ENCODE assay signal across 28 cellular contexts in genomic region chr5:103188436-103188835, GRCh38.
"Had no signal": no experiment of that assay in that cellular context is flagged by ENCODE, and none has a peak within 500 bp of the region (broad histone marks: within the 10 kb centered on the region; RNA-seq: fewer than 3 reads in every experiment).

No MANE protein-coding gene starts in this region.

- DNase-seq: activated B cell treated with CpG ODN at 0.5 μM for 24 hours; activated CD8-positive, alpha-beta memory T cell treated with anti-CD3 and anti-CD28 coated beads, Interleukin-2, amount 50 U/mL, for 4 hours; activated gamma-delta T cell; activated T-cell treated with anti-CD3 and anti-CD28 coated beads, Interleukin-2, amount 50 U/mL, for 1 hour; anterior cingulate cortex; effector CD4-positive, alpha-beta T cell; esophagus squamous epithelium; foreskin melanocyte; heart right ventricle; kidney glomerular epithelial cell; lower lobe of right lung; mesenchymal stem cell; natural killer cell; posterior cingulate gyrus; right cardiac atrium; stimulated activated CD4-positive, alpha-beta T cell treated with anti-CD3 and anti-CD28 coated beads, Interleukin-15, amount 100 ng/mL, for 24 hours; stimulated activated naive CD4-positive, alpha-beta T cell; SW 1271; tibial artery; upper lobe of right lung had no signal

- ATAC-seq: heart right ventricle, left lobe of liver, lower lobe of right lung, natural killer cell, right cardiac atrium, upper lobe of right lung had no signal

- H3K27ac Mint-ChIP-seq: activated B cell treated with CpG ODN at 0.5 μM for 24 hours; activated T-helper 1 cell treated with anti-CD3 and anti-CD28 coated beads, Interleukin-12 subunit alpha, Interleukin-12 subunit beta, Interleukin-2, Interleukin-4 antibody, amounts not matched to agents 30 ng/mL and 10 ng/mL and 1 ng/mL, durations not matched to agents 14 hours and 24 hours and 36 hours; dendritic cell treated with granulocyte-macrophage colony-stimulating factor and Interleukin-4, amounts not matched to agents 40 ng/mL and 50 ng/mL, for 4 days; natural killer cell had no signal

- H3K27ac ChIP-seq: epithelial cell of prostate, esophagus squamous epithelium, heart right ventricle, lower lobe of right lung, suprapubic skin, tibial artery, upper lobe of right lung had no signal

- H3K4me1 Mint-ChIP-seq: activated B cell treated with CpG ODN at 0.5 μM for 24 hours; central memory CD8-positive, alpha-beta T cell; natural killer cell had no signal

- H3K27me3 ChIP-seq: esophagus squamous epithelium, heart right ventricle, suprapubic skin, tibial artery, upper lobe of right lung had no signal

- H3K4me3 Mint-ChIP-seq: activated B cell treated with CpG ODN at 0.5 μM for 24 hours; activated naive CD4-positive, alpha-beta T cell treated with anti-CD3 and anti-CD28 coated beads, Interleukin-2, amount 50 U/mL, for 24 hours; activated T-helper 1 cell treated with anti-CD3 and anti-CD28 coated beads, Interleukin-12 subunit alpha, Interleukin-12 subunit beta, Interleukin-2, Interleukin-4 antibody, amounts not matched to agents 30 ng/mL and 10 ng/mL and 1 ng/mL, durations not matched to agents 14 hours and 24 hours and 36 hours; central memory CD8-positive, alpha-beta T cell; dendritic cell treated with granulocyte-macrophage colony-stimulating factor and Interleukin-4, amounts not matched to agents 40 ng/mL and 50 ng/mL, for 4 days; natural killer cell had no signal

- H3K4me1 ChIP-seq: esophagus squamous epithelium, heart right ventricle, lower lobe of right lung, suprapubic skin, tibial artery, upper lobe of right lung had no signal

- H3K9me3 ChIP-seq: esophagus squamous epithelium, heart right ventricle, lower lobe of right lung, suprapubic skin, tibial artery, upper lobe of right lung had no signal

- H3K27me3 Mint-ChIP-seq: activated B cell treated with CpG ODN at 0.5 μM for 24 hours; activated naive CD4-positive, alpha-beta T cell treated with anti-CD3 and anti-CD28 coated beads, Interleukin-2, amount 50 U/mL, for 24 hours; central memory CD8-positive, alpha-beta T cell; dendritic cell treated with granulocyte-macrophage colony-stimulating factor and Interleukin-4, amounts not matched to agents 40 ng/mL and 50 ng/mL, for 4 days had no signal

- H3K9me3 Mint-ChIP-seq: activated B cell treated with CpG ODN at 0.5 μM for 24 hours; activated naive CD4-positive, alpha-beta T cell treated with anti-CD3 and anti-CD28 coated beads, Interleukin-2, amount 50 U/mL, for 24 hours; activated T-helper 1 cell treated with anti-CD3 and anti-CD28 coated beads, Interleukin-12 subunit alpha, Interleukin-12 subunit beta, Interleukin-2, Interleukin-4 antibody, amounts not matched to agents 30 ng/mL and 10 ng/mL and 1 ng/mL, durations not matched to agents 14 hours and 24 hours and 36 hours; central memory CD8-positive, alpha-beta T cell; dendritic cell treated with granulocyte-macrophage colony-stimulating factor and Interleukin-4, amounts not matched to agents 40 ng/mL and 50 ng/mL, for 4 days; natural killer cell had no signal

- H3K4me3 ChIP-seq: esophagus squamous epithelium, heart right ventricle, lower lobe of right lung, suprapubic skin, tibial artery, upper lobe of right lung had no signal

- FAIRE-seq: bronchial epithelial cell had no signal
